In the genomic region with DNA sequence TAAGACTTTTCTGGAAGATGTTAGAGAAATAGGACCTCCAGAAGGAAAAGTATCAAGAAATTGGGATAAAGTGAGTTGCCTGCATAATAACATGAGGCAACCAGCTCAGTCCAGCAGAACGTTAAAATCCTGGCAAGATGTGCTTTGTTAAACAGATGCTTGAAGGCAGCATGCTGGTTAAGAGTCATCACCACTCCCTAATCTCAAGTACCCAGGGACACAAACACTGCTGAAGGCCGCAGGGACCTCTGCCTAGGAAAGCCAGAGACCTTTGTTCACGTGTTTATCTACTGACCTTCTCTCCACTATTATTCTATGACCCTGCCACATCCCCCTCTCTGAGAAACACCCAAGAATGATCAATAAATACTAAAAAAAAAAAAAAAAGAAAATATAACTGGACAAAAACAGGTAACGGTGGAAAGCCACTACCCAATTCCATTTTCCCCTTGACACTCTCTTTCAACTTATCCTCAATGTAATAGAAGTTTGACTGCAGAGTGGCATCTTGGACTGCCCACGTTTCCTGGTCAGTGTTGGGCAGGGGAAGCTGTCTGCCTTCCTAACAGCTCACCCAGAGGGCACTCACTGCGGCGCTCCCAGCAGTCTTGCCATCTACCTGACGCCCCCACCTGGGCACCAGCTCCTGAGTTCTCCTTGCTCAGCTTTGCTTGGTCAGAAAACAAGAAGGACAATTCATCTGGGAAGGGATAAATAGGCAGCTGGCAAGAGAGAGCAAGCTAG, we compare ENCODE assay signal across 13 cellular contexts. TPM values are rescaled to one million over a fixed set of nuclear protein-coding genes. Genes with fewer than 3 reads are reported as not detected.
"Had no signal": no experiment of that assay in that cellular context is flagged by ENCODE, and none has a peak within 500 bp of the region (broad histone marks: within the 10 kb centered on the region; RNA-seq: fewer than 3 reads in every experiment).

TSS of gene NANOGP8 (minus strand) at position 120 of the 744 bp plus-strand sequence. CDS start 185 bp downstream, outside the sequence.

RNA-seq across cellular contexts. Expression of gene NANOGP8, which starts in this region (rescaled TPM):
- total RNA-seq: dermis blood vessel endothelial cell, endothelial cell of umbilical vein, epithelial cell of proximal tubule, fibroblast of lung, fibroblast of villous mesenchyme, foreskin keratinocyte, frontal cortex, kidney epithelial cell, left cardiac atrium, left ventricle myocardium inferior, lung microvascular endothelial cell had no signal
- polyA plus RNA-seq: endothelial cell of umbilical vein, fibroblast of lung, foreskin keratinocyte, heart right ventricle, keratinocyte had no signal
